16 cellular contexts compared by ENCODE assay signal in genomic region chr22:39444247-39444800, GRCh38.
"Had no signal": no experiment of that assay in that cellular context is flagged by ENCODE, and none has a peak within 500 bp of the region (broad histone marks: within the 10 kb centered on the region; RNA-seq: fewer than 3 reads in every experiment).

No MANE protein-coding gene starts in this region.

- H3K4me1 ChIP-seq: right lobe of liver had no signal

- H3K27ac ChIP-seq: neutrophil, right lobe of liver, suprapubic skin, upper lobe of left lung had no signal

- H3K9me3 Mint-ChIP-seq: activated CD4-positive, alpha-beta T cell treated with anti-CD3 and anti-CD28 coated beads, Interleukin-2, amount 10 ng/mL, durations not matched to agents 7 days and 5 days; dendritic cell treated with granulocyte-macrophage colony-stimulating factor and Interleukin-4, amounts not matched to agents 40 ng/mL and 50 ng/mL, for 4 days; T-helper 1 cell treated with Interleukin-12 subunit alpha and Interleukin-12 subunit beta and Interleukin-4 antibody, amounts not matched to agents 30 μg/mL and 1 μg/mL, for 36 hours; WTC11 had no signal

- ATAC-seq: right lobe of liver, WTC11 had no signal

- H3K4me3 ChIP-seq: right lobe of liver, spleen, suprapubic skin, upper lobe of left lung had no signal

- H3K4me3 Mint-ChIP-seq: activated CD4-positive, alpha-beta T cell treated with anti-CD3 and anti-CD28 coated beads, Interleukin-2, amount 10 ng/mL, durations not matched to agents 7 days and 5 days; activated naive CD8-positive, alpha-beta T cell; dendritic cell treated with granulocyte-macrophage colony-stimulating factor and Interleukin-4, amounts not matched to agents 40 ng/mL and 50 ng/mL, for 4 days; T-helper 1 cell treated with Interleukin-12 subunit alpha and Interleukin-12 subunit beta and Interleukin-4 antibody, amounts not matched to agents 30 μg/mL and 1 μg/mL, for 36 hours; WTC11 had no signal

- H3K27me3 ChIP-seq: right lobe of liver, spleen, suprapubic skin, upper lobe of left lung had no signal

- H3K9me3 ChIP-seq: neutrophil, right lobe of liver, spleen, suprapubic skin, upper lobe of left lung had no signal

- H3K36me3 Mint-ChIP-seq: activated naive CD8-positive, alpha-beta T cell; WTC11 had no signal

- H3K27ac Mint-ChIP-seq: activated naive CD8-positive, alpha-beta T cell; dendritic cell treated with granulocyte-macrophage colony-stimulating factor and Interleukin-4, amounts not matched to agents 40 ng/mL and 50 ng/mL, for 4 days; T-helper 1 cell treated with Interleukin-12 subunit alpha and Interleukin-12 subunit beta and Interleukin-4 antibody, amounts not matched to agents 30 μg/mL and 1 μg/mL, for 36 hours; WTC11 had no signal

- DNase-seq: activated CD4-positive, alpha-beta T cell treated with anti-CD3 and anti-CD28 coated beads, Interleukin-2, amount 10 ng/mL, durations not matched to agents 7 days and 5 days; activated effector memory CD4-positive, alpha-beta T cell treated with Interleukin-2 at 50 U/mL for 16 hours; anterior cingulate cortex; cerebellar nuclear complex; kidney glomerular epithelial cell; right lobe of liver; spleen; stimulated activated CD4-positive, alpha-beta T cell treated with anti-CD3 and anti-CD28 coated beads, Interleukin-1b, Interleukin-23, amount 100 ng/mL, for 48 hours; stimulated activated naive CD4-positive, alpha-beta T cell treated with Interleukin-2 at 50 U/mL for 16 hours; upper lobe of left lung had no signal

- H3K36me3 ChIP-seq: neutrophil, right lobe of liver, spleen, suprapubic skin, upper lobe of left lung had no signal
